10 cellular contexts compared by ENCODE assay signal in the genomic region with DNA sequence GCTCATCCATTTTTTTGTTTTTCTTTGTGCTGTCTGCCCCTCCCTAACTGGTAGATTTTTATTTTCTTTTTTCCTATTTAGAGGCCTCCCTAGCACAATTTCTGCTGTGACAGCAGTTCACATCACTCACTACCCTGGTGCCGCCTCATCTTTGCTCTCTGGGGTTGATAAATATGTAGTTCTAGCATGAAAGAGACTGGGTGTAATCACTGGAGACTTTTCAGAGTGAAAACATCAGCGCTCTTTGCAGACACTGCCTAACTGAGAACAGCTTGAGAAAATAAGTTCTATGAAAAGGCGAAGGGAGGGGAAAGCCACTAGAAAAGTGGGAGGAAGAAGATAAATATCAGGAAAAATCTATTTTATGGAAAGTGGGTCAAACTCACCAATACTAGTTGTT.
"Had no signal": no experiment of that assay in that cellular context is flagged by ENCODE, and none has a peak within 500 bp of the region (broad histone marks: within the 10 kb centered on the region; RNA-seq: fewer than 3 reads in every experiment).

No MANE protein-coding gene starts in this region.

- H3K4me3 Mint-ChIP-seq: activated naive CD4-positive, alpha-beta T cell treated with anti-CD3 and anti-CD28 coated beads, Interleukin-2, amount 10 ng/mL, durations not matched to agents 7 days and 5 days; stimulated activated naive CD8-positive, alpha-beta T cell treated with anti-CD3 and anti-CD28 coated beads, Interleukin-15, Interleukin-2, amounts not matched to agents 100 ng/mL and 50 ng/mL, for 24 hours had no signal

- H3K9me3 Mint-ChIP-seq: stimulated activated naive CD8-positive, alpha-beta T cell treated with anti-CD3 and anti-CD28 coated beads, Interleukin-15, Interleukin-2, amounts not matched to agents 100 ng/mL and 50 ng/mL, for 24 hours had no signal

- H3K27ac ChIP-seq: lower lobe of right lung, upper lobe of left lung had no signal

- H3K4me1 ChIP-seq: esophagus squamous epithelium, lower lobe of right lung, upper lobe of left lung had no signal

- H3K27me3 ChIP-seq: upper lobe of left lung had no signal

- H3K27ac Mint-ChIP-seq: activated naive CD4-positive, alpha-beta T cell treated with anti-CD3 and anti-CD28 coated beads, Interleukin-2, amount 10 ng/mL, durations not matched to agents 7 days and 5 days; activated T-helper 2 cell treated with anti-CD3 and anti-CD28 coated beads, Interferon-gamma antibody, Interleukin-2, Interleukin-4, amounts not matched to agents 10 μg/mL and 5 μg/mL and 100 μg/mL, durations not matched to agents 14 hours and 24 hours and 36 hours; stimulated activated naive CD8-positive, alpha-beta T cell treated with anti-CD3 and anti-CD28 coated beads, Interleukin-15, Interleukin-2, amounts not matched to agents 100 ng/mL and 50 ng/mL, for 24 hours had no signal

- H3K36me3 ChIP-seq: esophagus squamous epithelium, lower lobe of right lung, upper lobe of left lung had no signal

- H3K27me3 Mint-ChIP-seq: activated naive CD4-positive, alpha-beta T cell treated with anti-CD3 and anti-CD28 coated beads, Interleukin-2, amount 10 ng/mL, durations not matched to agents 7 days and 5 days; stimulated activated naive CD8-positive, alpha-beta T cell treated with anti-CD3 and anti-CD28 coated beads, Interleukin-15, Interleukin-2, amounts not matched to agents 100 ng/mL and 50 ng/mL, for 24 hours had no signal

- H3K4me1 Mint-ChIP-seq: activated naive CD4-positive, alpha-beta T cell treated with anti-CD3 and anti-CD28 coated beads, Interleukin-2, amount 10 ng/mL, durations not matched to agents 7 days and 5 days had no signal

- H3K9me3 ChIP-seq: esophagus squamous epithelium, lower lobe of right lung, upper lobe of left lung had no signal

- H3K4me3 ChIP-seq: esophagus squamous epithelium, lower lobe of right lung, upper lobe of left lung had no signal

- ATAC-seq: lower lobe of right lung had no signal

- DNase-seq: activated CD4-positive, alpha-beta T cell treated with anti-CD3 and anti-CD28 coated beads for 1 hour; activated CD4-positive, alpha-beta T cell treated with anti-CD3 and anti-CD28 coated beads, Interleukin-2, amount 50 U/mL, for 4 hours; activated naive CD4-positive, alpha-beta T cell treated with anti-CD3 and anti-CD28 coated beads, Interleukin-2, amount 10 ng/mL, durations not matched to agents 7 days and 5 days; esophagus squamous epithelium; foreskin melanocyte; lower lobe of right lung; small intestine; upper lobe of left lung had no signal
